Comparison of ENCODE assay signal across 15 cellular contexts in genomic region chr11:3627291-3627690, GRCh38. TPM values are rescaled to one million over a fixed set of nuclear protein-coding genes. Genes with fewer than 3 reads are reported as not detected.
A peak's percentile ranks its signal among the peaks of the same experiment; 100 is the strongest.
DNase-seq lines count a peak whose midpoint lies in the region; ATAC-seq, FAIRE-seq and TF ChIP-seq lines count a peak whose summit lies in the region.
"Had no signal": no experiment of that assay in that cellular context is flagged by ENCODE, and none has a peak within 500 bp of the region (broad histone marks: within the 10 kb centered on the region; RNA-seq: fewer than 3 reads in every experiment).

No MANE protein-coding gene starts in this region.

- intact Hi-C loops in pancreas (cut with DNase I): no loop called here

- TF ChIP-seq CTCF in fibroblast of mammary gland (conservative IDR thresholded peaks at IDR 0.05; ENCODE audit: control insufficient read depth, insufficient read depth, low read depth, low read length) (no peak), pancreas (IDR thresholded peaks at IDR 0.05) (no peak)

- no peaks in the 10 kb centered on the region for H3K27me3 ChIP-seq in pancreas
- H3K27me3 ChIP-seq: suprapubic skin had no signal

- ATAC-seq in pancreas: peak in 3 of 4 donors; percentile 12 to 58 (median 56)
- ATAC-seq in GM21825 (IDR thresholded peaks at IDR 0.05; ENCODE audit: unreplicated experiment): no peak
- no peak for ATAC-seq in GM21390 (IDR thresholded peaks at IDR 0.05; ENCODE audit: unreplicated experiment)

- no peaks in the 10 kb centered on the region for H3K9me3 ChIP-seq in pancreas
- H3K9me3 ChIP-seq: HAP-1, suprapubic skin had no signal

- DNase-seq in GM03348 (ENCODE audit: low spot score): peak; percentile 85
- peak; percentile 17 for DNase-seq in RPMI7951 (ENCODE audit: low read depth)
- peak; percentile 82 for DNase-seq in fibroblast of mammary gland (ENCODE audit: low read depth)
- no peak for DNase-seq in pancreas
- DNase-seq in amygdala (lab: John Stamatoyannopoulos, UW): no peak
- no peak for DNase-seq in DMS 273 (lab: John Stamatoyannopoulos, UW; ENCODE audit: unreplicated experiment)
- DNase-seq: activated naive CD8-positive, alpha-beta T cell treated with anti-CD3 and anti-CD28 coated beads, Interleukin-2, amount 10 ng/mL, durations not matched to agents 7 days and 5 days; effector CD4-positive, alpha-beta T cell; left ventricle myocardium superior; small intestine had no signal

- 87 to 100% methylated on average over 1 of the region's 1 CpG for WGBS in pancreas, 2 donors

- no peaks in the 10 kb centered on the region for H3K4me1 ChIP-seq in pancreas
- H3K4me1 ChIP-seq: HAP-1, suprapubic skin had no signal

- H3K4me3 ChIP-seq in fibroblast of mammary gland (ENCODE audit: control insufficient read depth, low read depth, low read length) (no peak overlapping the region), pancreas (no peak overlapping the region)
- H3K4me3 ChIP-seq: HAP-1, suprapubic skin had no signal

- FAIRE-seq in pancreas (lab: Jason Lieb, UNC): no peak
- FAIRE-seq: small intestine had no signal

- H3K36me3 ChIP-seq in pancreas: no peaks in the 10 kb centered on the region
- H3K36me3 ChIP-seq: HAP-1, suprapubic skin had no signal

- no peak overlapping the region for H3K27ac ChIP-seq in pancreas
- H3K27ac ChIP-seq: suprapubic skin had no signal

RNA-seq across cellular contexts. Expression of gene ART5, which starts 14.5 kb away (rescaled TPM):
- total RNA-seq in RPMI7951 (2014; rRNA removed; shearing (Covaris generic)): not detected in 2 replicates
- under 1 TPM in 4 of 6 donors, not detected in 2; 0.14 to 0.51 (median 0.23) TPM for total RNA-seq in pancreas
- polyA plus RNA-seq in pancreas: under 1 TPM; 0.11 to 0.26 TPM
- total RNA-seq: activated naive CD8-positive, alpha-beta T cell treated with anti-CD3 and anti-CD28 coated beads, Interleukin-2, amount 10 ng/mL, durations not matched to agents 7 days and 5 days; suprapubic skin had no signal
- polyA plus RNA-seq: neural cell had no signal

RNA-seq across cellular contexts. Expression of gene ART1, which starts 17.6 kb away (rescaled TPM):
- total RNA-seq in RPMI7951 (2014; rRNA removed; shearing (Covaris generic)): not detected in 2 replicates
- total RNA-seq in pancreas: not detected
- polyA plus RNA-seq in pancreas: not detected
- total RNA-seq: activated naive CD8-positive, alpha-beta T cell treated with anti-CD3 and anti-CD28 coated beads, Interleukin-2, amount 10 ng/mL, durations not matched to agents 7 days and 5 days; suprapubic skin had no signal
- polyA plus RNA-seq: neural cell had no signal

RNA-seq across cellular contexts. Expression of gene CHRNA10, which starts 43.9 kb away (rescaled TPM):
- 0.20 and 0.36 TPM in 2 replicates for total RNA-seq in RPMI7951 (2014; rRNA removed; shearing (Covaris generic))
- total RNA-seq in pancreas: under 1 TPM; 0.35 to 0.70 (median 0.49) TPM
- 1 to 10 TPM; 1.8 to 3.1 TPM for polyA plus RNA-seq in pancreas

Comparison
In these comparisons a context has a peak if more than half of its experiments do, and no peak if none do; other contexts are left out.
1. DNase-seq: peak in GM03348 (single experiment), RPMI7951 (single experiment) and fibroblast of mammary gland (single experiment); none in pancreas (0 of 6), amygdala (0 of 56) and DMS 273 (single experiment).
2. ATAC-seq: peak in pancreas (3 of 4); none in GM21825 (single experiment) and GM21390 (single experiment).